In genomic region chr2:190469770-190470169, GRCh38 we compare ENCODE assay signal across 8 cellular contexts.
DNase-seq lines count a peak whose midpoint lies in the region; ATAC-seq, FAIRE-seq and TF ChIP-seq lines count a peak whose summit lies in the region.

No MANE protein-coding gene starts in this region.

- FAIRE-seq in endothelial cell of umbilical vein (lab: Jason Lieb, UNC) = peak; percentile 83

- no peak for TF ChIP-seq CTCF in endothelial cell of umbilical vein (IDR thresholded peaks at IDR 0.05; ENCODE audit: extremely low read depth in 1 of 2, insufficient read depth in 1 of 2, low read depth in 1 of 2, low read length in 2 of 2)
- TF ChIP-seq CTCF in parathyroid adenoma (IDR thresholded peaks at IDR 0.05) = no peak

- H3K27ac ChIP-seq in endothelial cell of umbilical vein (ENCODE audit: insufficient read depth, low read depth, low read length) (peak overlapping the region; percentile 75), parathyroid adenoma (peak overlapping the region; percentile 97)

- H3K9me3 ChIP-seq in endothelial cell of umbilical vein (replicated peaks; ENCODE audit: control insufficient read depth, insufficient read depth, low read length) (no peaks in the 10 kb centered on the region), parathyroid adenoma (ENCODE audit: control insufficient read depth, low read length) (no peaks in the 10 kb centered on the region)

- H3K36me3 Mint-ChIP-seq in activated CD4-positive, alpha-beta T cell treated with anti-CD3 and anti-CD28 coated beads, Interleukin-2, amount 10 ng/mL, durations not matched to agents 24 days and 14 days (ENCODE audit: low read depth) = peaks cover 54% of the 10 kb centered on the region

- H3K9me1 ChIP-seq in endothelial cell of umbilical vein (replicated peaks; ENCODE audit: control insufficient read depth, extremely low read depth, insufficient read depth, low read length) = no peaks in the 10 kb centered on the region

- no peak overlapping the region for H3K27ac Mint-ChIP-seq in activated CD4-positive, alpha-beta T cell treated with anti-CD3 and anti-CD28 coated beads, Interleukin-2, amount 10 ng/mL, durations not matched to agents 24 days and 14 days

- intact Hi-C loops in endothelial cell of umbilical vein (cut with micrococcal nuclease) = loop anchor here (1.0 kb wide), 1 partner anchor 61 kb away; the partner anchor contains the start of gene MFSD6
- intact Hi-C loops in activated CD4-positive, alpha-beta T cell treated with anti-CD3 and anti-CD28 coated beads, Interleukin-2, amount 10 ng/mL, durations not matched to agents 24 days and 14 days (cut with micrococcal nuclease) = no loop called here

- H3K4me3 Mint-ChIP-seq in activated CD4-positive, alpha-beta T cell treated with anti-CD3 and anti-CD28 coated beads, Interleukin-2, amount 10 ng/mL, durations not matched to agents 24 days and 14 days = no peak overlapping the region

- H2AFZ ChIP-seq in endothelial cell of umbilical vein (ENCODE audit: low read depth, low read length) (no peak overlapping the region), parathyroid adenoma (no peak overlapping the region)

- H3K79me2 ChIP-seq in endothelial cell of umbilical vein (ENCODE audit: control insufficient read depth, insufficient read depth, low read length) = no peaks in the 10 kb centered on the region
- H3K79me2 ChIP-seq in parathyroid adenoma = peaks cover 24% of the 10 kb centered on the region

- H3K9me3 Mint-ChIP-seq in activated CD4-positive, alpha-beta T cell treated with anti-CD3 and anti-CD28 coated beads, Interleukin-2, amount 10 ng/mL, durations not matched to agents 24 days and 14 days = peaks cover 16% of the 10 kb centered on the region

- dilution Hi-C loops in endothelial cell of umbilical vein (cut with MboI; ENCODE audit: extremely low pct_ligation_motif_present, low sequenced_read_pairs) = no loop called here

- H3K4me1 Mint-ChIP-seq in activated CD4-positive, alpha-beta T cell treated with anti-CD3 and anti-CD28 coated beads, Interleukin-2, amount 10 ng/mL, durations not matched to agents 24 days and 14 days = peaks cover 16% of the 10 kb centered on the region

- H3K27me3 ChIP-seq in endothelial cell of umbilical vein (ENCODE audit: control insufficient read depth in 2 of 2, insufficient read depth in 2 of 2, low read length in 2 of 2) (no peaks in the 10 kb centered on the region), parathyroid adenoma (ENCODE audit: control insufficient read depth, insufficient read depth, low read length) (no peaks in the 10 kb centered on the region)

- no TSS peak for BruUV-seq in endothelial cell of umbilical vein (replicated peaks; lab: Mats Ljungman, UMichigan)

- H3K4me2 ChIP-seq in endothelial cell of umbilical vein (ENCODE audit: insufficient read depth, low read length) = no peak overlapping the region
- no peak overlapping the region for H3K4me2 ChIP-seq in parathyroid adenoma (ENCODE audit: low read length)

- H3K27me3 Mint-ChIP-seq in activated CD4-positive, alpha-beta T cell treated with anti-CD3 and anti-CD28 coated beads, Interleukin-2, amount 10 ng/mL, durations not matched to agents 24 days and 14 days = no peaks in the 10 kb centered on the region

- H3K4me3 ChIP-seq in endothelial cell of umbilical vein (replicated peaks in 1 of 3; ENCODE audit: insufficient read depth in 1 of 3, low read depth in 1 of 3, low read length in 3 of 3) (no peak overlapping the region), parathyroid adenoma (ENCODE audit: low read depth, low read length) (no peak overlapping the region)

- ATAC-seq in HG03432 (IDR thresholded peaks at IDR 0.05; ENCODE audit: unreplicated experiment) (no peak), GM19328 (IDR thresholded peaks at IDR 0.05; ENCODE audit: unreplicated experiment) (no peak)

- TF ChIP-seq POLR2A in endothelial cell of umbilical vein (IDR thresholded peaks at IDR 0.05; ENCODE audit: low read depth, low read length) = no peak

- peak; percentile 68 for DNase-seq in H4 (ENCODE audit: low spot score)
- DNase-seq in NCI-H524 (lab: John Stamatoyannopoulos, UW) = peak; percentile 68 to 87
- peak; percentile 95 for DNase-seq in endothelial cell of umbilical vein (ENCODE audit: low read depth, low spot score)
- DNase-seq in SW480 (ENCODE audit: low spot score) = no peak
- DNase-seq in activated CD4-positive, alpha-beta T cell treated with anti-CD3 and anti-CD28 coated beads, Interleukin-2, amount 10 ng/mL, durations not matched to agents 24 days and 14 days = no peak

- H3K4me1 ChIP-seq in endothelial cell of umbilical vein (ENCODE audit: control insufficient read depth, extremely low read depth, insufficient read depth, low read length) = peaks cover 9% of the 10 kb centered on the region
- H3K4me1 ChIP-seq in parathyroid adenoma = peaks cover 36% of the 10 kb centered on the region

- CTCF ChIA-PET in endothelial cell of umbilical vein (lab: Charles Lee) = interaction anchor here (0.6 to 2.2 kb wide), 6 partner anchors 10 to 150 kb away, joined by 3 to 15 read pairs (median 3); partner anchors contain the start of gene HIBCH

- H3K9ac ChIP-seq in endothelial cell of umbilical vein (replicated peaks; ENCODE audit: extremely low read depth, insufficient read depth, low read length) (peak overlapping the region; percentile 58), parathyroid adenoma (no peak overlapping the region)

- no peaks in the 10 kb centered on the region for H3K36me3 ChIP-seq in endothelial cell of umbilical vein (ENCODE audit: control insufficient read depth in 2 of 2, extremely low read depth in 1 of 2, insufficient read depth in 2 of 2, low read length in 2 of 2)
- no peaks in the 10 kb centered on the region for H3K36me3 ChIP-seq in parathyroid adenoma (ENCODE audit: control insufficient read depth, insufficient read depth, low read length)

- POLR2A ChIA-PET in endothelial cell of umbilical vein (lab: Charles Lee) = interaction anchor here (0.8 kb wide), 1 partner anchor 18 kb away, joined by 5 read pairs; no protein-coding TSS in a partner anchor

- H4K20me1 ChIP-seq in endothelial cell of umbilical vein (replicated peaks; ENCODE audit: control insufficient read depth, extremely low read depth, insufficient read depth, low read length) = no peaks in the 10 kb centered on the region

TF ChIP-seq in endothelial cell of umbilical vein, 7 proteins besides CTCF, POLR2A, EP300 and RAD21:
- no peak for TF ChIP-seq FOS (IDR thresholded peaks at IDR 0.05; ENCODE audit: borderline replicate concordance, insufficient read depth, low read length)
- peak; percentile 32 for TF ChIP-seq JUN (IDR thresholded peaks at IDR 0.05; ENCODE audit: borderline replicate concordance, insufficient read depth, insufficient read length, low read depth)

Comparison
In these comparisons a context has a peak if more than half of its experiments do, and no peak if none do; other contexts are left out.
1. DNase-seq: peak in H4 (single experiment), NCI-H524 (2 of 2) and endothelial cell of umbilical vein (single experiment); none in SW480 (single experiment) and activated CD4-positive, alpha-beta T cell treated with anti-CD3 and anti-CD28 coated beads, Interleukin-2, amount 10 ng/mL, durations not matched to agents 24 days and 14 days (single experiment).